25 cellular contexts compared by ENCODE assay signal in genomic region chr14:89680156-89680555, GRCh38.
A peak's percentile ranks its signal among the peaks of the same experiment; 100 is the strongest.
DNase-seq lines count a peak whose midpoint lies in the region; ATAC-seq and TF ChIP-seq lines count a peak whose summit lies in the region.
"Had no signal": no experiment of that assay in that cellular context is flagged by ENCODE, and none has a peak within 500 bp of the region (broad histone marks: within the 10 kb centered on the region; RNA-seq: fewer than 3 reads in every experiment).

No MANE protein-coding gene starts in this region.

- H3K4me1 Mint-ChIP-seq in CD8-positive, alpha-beta T cell (ENCODE audit: low read depth) = peaks cover 50% of the 10 kb centered on the region
- H3K4me1 Mint-ChIP-seq in activated T-helper 1 cell treated with anti-CD3 and anti-CD28 coated beads, Interleukin-12 subunit alpha, Interleukin-12 subunit beta, Interleukin-2, Interleukin-4 antibody, amounts not matched to agents 30 ng/mL and 10 ng/mL and 1 ng/mL, durations not matched to agents 14 hours and 24 hours and 36 hours (ENCODE audit: low read depth) = peaks cover 53% of the 10 kb centered on the region
- peaks cover 28% of the 10 kb centered on the region for H3K4me1 Mint-ChIP-seq in mesothelial cell of epicardium
- H3K4me1 Mint-ChIP-seq: neural crest cell had no signal

- H3K4me3 ChIP-seq in BLaER1 = no peak overlapping the region
- H3K4me3 ChIP-seq in CD8-positive, alpha-beta T cell (ENCODE audit: low read depth, low read length) = no peak overlapping the region
- H3K4me3 ChIP-seq: ascending aorta, gastroesophageal sphincter, GM23248, SJCRH30 had no signal

- no peaks in the 10 kb centered on the region for H3K27me3 ChIP-seq in BLaER1
- H3K27me3 ChIP-seq in CD8-positive, alpha-beta T cell (ENCODE audit: insufficient read depth, low read length) = no peaks in the 10 kb centered on the region
- H3K27me3 ChIP-seq: ascending aorta, gastroesophageal sphincter, SJCRH30, spleen had no signal

- POLR2A ChIA-PET in CD8-positive, alpha-beta T cell (lab: Charles Lee) = interaction anchor here (1.2 to 2.0 kb wide), 2 partner anchors 22 to 42 kb away, joined by 3 to 9 read pairs; no protein-coding TSS in a partner anchor

- peak overlapping the region; percentile 79; the same call in 1 of the 2 replicates for H3K27ac ChIP-seq in BLaER1
- no peak overlapping the region for H3K27ac ChIP-seq in CD8-positive, alpha-beta T cell (ENCODE audit: low read depth, low read length)
- H3K27ac ChIP-seq: ascending aorta, gastroesophageal sphincter, GM23248, KMS-11, SJCRH30 had no signal

- no peaks in the 10 kb centered on the region for H3K27me3 Mint-ChIP-seq in CD8-positive, alpha-beta T cell (ENCODE audit: low read depth)
- no peaks in the 10 kb centered on the region for H3K27me3 Mint-ChIP-seq in activated T-helper 1 cell treated with anti-CD3 and anti-CD28 coated beads, Interleukin-12 subunit alpha, Interleukin-12 subunit beta, Interleukin-2, Interleukin-4 antibody, amounts not matched to agents 30 ng/mL and 10 ng/mL and 1 ng/mL, durations not matched to agents 14 hours and 24 hours and 36 hours (ENCODE audit: insufficient read depth)
- H3K27me3 Mint-ChIP-seq in mesothelial cell of epicardium (ENCODE audit: low read depth) = no peaks in the 10 kb centered on the region
- H3K27me3 Mint-ChIP-seq: activated CD4-positive, alpha-beta T cell treated with anti-CD3 and anti-CD28 coated beads for 36 hours; dendritic cell treated with granulocyte-macrophage colony-stimulating factor and Interleukin-4, amounts not matched to agents 40 ng/mL and 50 ng/mL, for 4 days had no signal

- DNase-seq in CD8-positive, alpha-beta T cell = no peak
- DNase-seq in activated T-helper 1 cell treated with anti-CD3 and anti-CD28 coated beads, Interleukin-12 subunit alpha, Interleukin-12 subunit beta, Interleukin-2, Interleukin-4 antibody, amounts not matched to agents 30 ng/mL and 10 ng/mL and 1 ng/mL, durations not matched to agents 14 hours and 24 hours and 36 hours (ENCODE audit: low spot score) = no peak
- DNase-seq in mesothelial cell of epicardium (ENCODE audit: low spot score in 2 of 2, unreplicated experiment in 2 of 2) = no peak
- no peak for DNase-seq in activated CD4-positive, CD25-positive, alpha-beta regulatory T cell (lab: John Stamatoyannopoulos, UW)
- DNase-seq: activated CD4-positive, alpha-beta T cell treated with anti-CD3 and anti-CD28 coated beads for 36 hours; activated gamma-delta T cell; DMS153; GM23248; left ventricle myocardium superior; NCI-H1436 treated with DMSO at 0.1 percent for 48 hours; NCI-H510A treated with DMSO at 0.1 percent for 48 hours; NK-92 treated with Interleukin-12 subunit alpha and Interleukin-12 subunit beta, amount 100 ng/mL, for 24 hours; right cardiac atrium; SJCRH30; spleen; stimulated activated CD4-positive, alpha-beta T cell treated with anti-CD3 and anti-CD28 coated beads, Interleukin-4, amount 100 ng/mL, for 1 hour had no signal

- H3K4me2 ChIP-seq in BLaER1 = peak overlapping the region; percentile 65
- H3K4me2 ChIP-seq: KMS-11 had no signal

- H3K27ac Mint-ChIP-seq in CD8-positive, alpha-beta T cell = peak overlapping the region; percentile 73
- peak overlapping the region; percentile 48 for H3K27ac Mint-ChIP-seq in activated T-helper 1 cell treated with anti-CD3 and anti-CD28 coated beads, Interleukin-12 subunit alpha, Interleukin-12 subunit beta, Interleukin-2, Interleukin-4 antibody, amounts not matched to agents 30 ng/mL and 10 ng/mL and 1 ng/mL, durations not matched to agents 14 hours and 24 hours and 36 hours
- H3K27ac Mint-ChIP-seq in mesothelial cell of epicardium = peak overlapping the region; percentile 67

- CTCF ChIA-PET in CD8-positive, alpha-beta T cell (lab: Charles Lee) = interaction anchor here (0.5 to 1.1 kb wide), 4 partner anchors 22 to 88 kb away, joined by 3 read pairs; no protein-coding TSS in a partner anchor

- H3K9me3 Mint-ChIP-seq in CD8-positive, alpha-beta T cell = no peaks in the 10 kb centered on the region
- peaks cover 16% of the 10 kb centered on the region for H3K9me3 Mint-ChIP-seq in activated T-helper 1 cell treated with anti-CD3 and anti-CD28 coated beads, Interleukin-12 subunit alpha, Interleukin-12 subunit beta, Interleukin-2, Interleukin-4 antibody, amounts not matched to agents 30 ng/mL and 10 ng/mL and 1 ng/mL, durations not matched to agents 14 hours and 24 hours and 36 hours
- peaks cover 19% of the 10 kb centered on the region for H3K9me3 Mint-ChIP-seq in mesothelial cell of epicardium
- H3K9me3 Mint-ChIP-seq: dendritic cell treated with granulocyte-macrophage colony-stimulating factor and Interleukin-4, amounts not matched to agents 40 ng/mL and 50 ng/mL, for 4 days had no signal

- peaks cover 49% of the 10 kb centered on the region for H3K9me3 ChIP-seq in BLaER1
- no peaks in the 10 kb centered on the region for H3K9me3 ChIP-seq in CD8-positive, alpha-beta T cell (ENCODE audit: low read length)
- H3K9me3 ChIP-seq: ascending aorta, gastroesophageal sphincter had no signal

- peaks cover 34% of the 10 kb centered on the region for H3K4me1 ChIP-seq in BLaER1
- H3K4me1 ChIP-seq in CD8-positive, alpha-beta T cell (ENCODE audit: insufficient read depth, low read length) = peaks cover 41% of the 10 kb centered on the region
- H3K4me1 ChIP-seq: ascending aorta, gastroesophageal sphincter, SJCRH30 had no signal

- no peak overlapping the region for H3K4me3 Mint-ChIP-seq in CD8-positive, alpha-beta T cell
- H3K4me3 Mint-ChIP-seq in activated T-helper 1 cell treated with anti-CD3 and anti-CD28 coated beads, Interleukin-12 subunit alpha, Interleukin-12 subunit beta, Interleukin-2, Interleukin-4 antibody, amounts not matched to agents 30 ng/mL and 10 ng/mL and 1 ng/mL, durations not matched to agents 14 hours and 24 hours and 36 hours = no peak overlapping the region
- H3K4me3 Mint-ChIP-seq in mesothelial cell of epicardium = no peak overlapping the region
- H3K4me3 Mint-ChIP-seq: dendritic cell treated with granulocyte-macrophage colony-stimulating factor and Interleukin-4, amounts not matched to agents 40 ng/mL and 50 ng/mL, for 4 days; neural crest cell had no signal

- H3K36me3 ChIP-seq in BLaER1 = no peaks in the 10 kb centered on the region
- H3K36me3 ChIP-seq in CD8-positive, alpha-beta T cell (ENCODE audit: insufficient read depth, low read length) = no peaks in the 10 kb centered on the region
- H3K36me3 ChIP-seq: ascending aorta, gastroesophageal sphincter, SJCRH30, spleen had no signal

- no peaks in the 10 kb centered on the region for H4K20me1 ChIP-seq in BLaER1

- H3K36me3 Mint-ChIP-seq in CD8-positive, alpha-beta T cell = peaks cover 2% of the 10 kb centered on the region
- peaks cover 4% of the 10 kb centered on the region for H3K36me3 Mint-ChIP-seq in activated T-helper 1 cell treated with anti-CD3 and anti-CD28 coated beads, Interleukin-12 subunit alpha, Interleukin-12 subunit beta, Interleukin-2, Interleukin-4 antibody, amounts not matched to agents 30 ng/mL and 10 ng/mL and 1 ng/mL, durations not matched to agents 14 hours and 24 hours and 36 hours (ENCODE audit: low read depth)
- H3K36me3 Mint-ChIP-seq in mesothelial cell of epicardium = peaks cover 5% of the 10 kb centered on the region
- H3K36me3 Mint-ChIP-seq: CD14-positive monocyte had no signal

- intact Hi-C loops in CD8-positive, alpha-beta T cell (cut with DNase I, micrococcal nuclease) = loop anchor here in 1 of 2 experiments (2.0 to 5.0 kb wide), 3 partner anchors 21 to 87 kb away; no protein-coding TSS in a partner anchor
- intact Hi-C loops in activated T-helper 1 cell treated with anti-CD3 and anti-CD28 coated beads, Interleukin-12 subunit alpha, Interleukin-12 subunit beta, Interleukin-2, Interleukin-4 antibody, amounts not matched to agents 30 ng/mL and 10 ng/mL and 1 ng/mL, durations not matched to agents 14 hours and 24 hours and 36 hours (cut with micrococcal nuclease) = loop anchor here (2.0 to 5.0 kb wide), 4 partner anchors 41 to 263 kb away; partner anchors contain the start of gene FOXN3

- no peak for ATAC-seq in CD8-positive, alpha-beta T cell
- ATAC-seq in GM18517 (IDR thresholded peaks at IDR 0.05; ENCODE audit: unreplicated experiment) (no peak), HG03108 (IDR thresholded peaks at IDR 0.05; ENCODE audit: unreplicated experiment) (no peak)
- ATAC-seq: gastroesophageal sphincter, left ventricle myocardium superior, right cardiac atrium had no signal

- no peak for TF ChIP-seq CTCF in CD8-positive, alpha-beta T cell (IDR thresholded peaks at IDR 0.05)
- no peak for TF ChIP-seq CTCF in mesothelial cell of epicardium (IDR thresholded peaks at IDR 0.05; ENCODE audit: unreplicated experiment)

- no peak overlapping the region for H3K9ac ChIP-seq in BLaER1
- H3K9ac ChIP-seq: GM23248, KMS-11 had no signal
